8 cellular contexts compared by ENCODE assay signal in genomic region chr19:14347999-14348889, GRCh38.
DNase-seq lines count a peak whose midpoint lies in the region; ATAC-seq and TF ChIP-seq lines count a peak whose summit lies in the region.

No MANE protein-coding gene starts in this region.

- H3K4me3 ChIP-seq in DOHH2 (ENCODE audit: low read length) (peak overlapping the region; percentile 35; the same call in 1 of the 2 replicates), WERI-Rb-1 (ENCODE audit: low read depth, low read length) (peak overlapping the region; percentile 29), cardiac fibroblast (replicated peaks in 1 of 2; ENCODE audit: low read depth in 2 of 2, low read length in 2 of 2) (peak overlapping the region; percentile 28 to 29)

- TF ChIP-seq CTCF in DOHH2 (IDR thresholded peaks at IDR 0.05; ENCODE audit: low read depth, low read length, poor library complexity, severe bottlenecking) (peak; percentile 94), WERI-Rb-1 (IDR thresholded peaks at IDR 0.05; ENCODE audit: low read depth, low read length) (peak; percentile 96), cardiac fibroblast (IDR thresholded peaks at IDR 0.05; ENCODE audit: low read depth, low read length) (peak; percentile 99)

- no peaks in the 10 kb centered on the region for H3F3A ChIP-seq in DOHH2 (ENCODE audit: control insufficient read depth, insufficient read depth)

- no peaks in the 10 kb centered on the region for H3K79me2 ChIP-seq in DOHH2 (ENCODE audit: control insufficient read depth, low read length)

- H3K27me3 ChIP-seq in DOHH2 (ENCODE audit: control insufficient read depth, low read length), result peaks cover 20% of the 10 kb centered on the region
- no peaks in the 10 kb centered on the region for H3K27me3 ChIP-seq in WERI-Rb-1 (ENCODE audit: insufficient read depth, low read depth, severe bottlenecking)

- H3K4me1 ChIP-seq in DOHH2 (ENCODE audit: control insufficient read depth, low read length), result peaks cover 16% of the 10 kb centered on the region

- no peaks in the 10 kb centered on the region for H3K9me2 ChIP-seq in DOHH2 (replicated peaks; ENCODE audit: control insufficient read depth, low read length)

- no peaks in the 10 kb centered on the region for H3K9me3 ChIP-seq in DOHH2 (ENCODE audit: control insufficient read depth, insufficient read depth, low read length)
- H3K9me3 ChIP-seq in WERI-Rb-1 (ENCODE audit: severe bottlenecking), result no peaks in the 10 kb centered on the region

- no peaks in the 10 kb centered on the region for H4K20me1 ChIP-seq in DOHH2 (ENCODE audit: control insufficient read depth, insufficient read depth, low read depth, low read length)

- ATAC-seq in HG02571 (IDR thresholded peaks at IDR 0.05; ENCODE audit: unreplicated experiment), result no peak
- no peak for ATAC-seq in HG02852 (IDR thresholded peaks at IDR 0.05; ENCODE audit: unreplicated experiment)

- DNase-seq in KG1 (lab: John Stamatoyannopoulos, UW) (peak; percentile 29), WERI-Rb-1 (peak; percentile 58), cardiac fibroblast (ENCODE audit: low read depth in 2 of 2) (peak; percentile 45 to 61), left kidney (ENCODE audit: low read depth, low spot score) (peak; percentile 79)
- DNase-seq in stimulated activated CD4-positive, alpha-beta T cell treated with anti-CD3 and anti-CD28 coated beads, Interleukin-4, amount 100 ng/mL, for 48 hours (ENCODE audit: low read depth in 2 of 2), result peak; percentile 57 to 72

- H3K36me3 ChIP-seq in DOHH2 (ENCODE audit: control insufficient read depth, low read length) (no peaks in the 10 kb centered on the region), WERI-Rb-1 (no peaks in the 10 kb centered on the region)

- H3K4me2 ChIP-seq in DOHH2 (ENCODE audit: low read length), result peak overlapping the region; percentile 57

- no peak overlapping the region for H3K27ac ChIP-seq in DOHH2 (ENCODE audit: low read depth, low read length)
- H3K27ac ChIP-seq in WERI-Rb-1, result no peak overlapping the region

Comparison
In these comparisons a context has a peak if more than half of its experiments do, and no peak if none do; other contexts are left out.
1. DNase-seq: peak in every context shown above with its lines; median percentile 79 in left kidney; 64 in stimulated activated CD4-positive, alpha-beta T cell treated with anti-CD3 and anti-CD28 coated beads, Interleukin-4, amount 100 ng/mL, for 48 hours; 58 in WERI-Rb-1; 53 in cardiac fibroblast; 29 in KG1.